ENCODE assay signal across 14 cellular contexts in the genomic region with DNA sequence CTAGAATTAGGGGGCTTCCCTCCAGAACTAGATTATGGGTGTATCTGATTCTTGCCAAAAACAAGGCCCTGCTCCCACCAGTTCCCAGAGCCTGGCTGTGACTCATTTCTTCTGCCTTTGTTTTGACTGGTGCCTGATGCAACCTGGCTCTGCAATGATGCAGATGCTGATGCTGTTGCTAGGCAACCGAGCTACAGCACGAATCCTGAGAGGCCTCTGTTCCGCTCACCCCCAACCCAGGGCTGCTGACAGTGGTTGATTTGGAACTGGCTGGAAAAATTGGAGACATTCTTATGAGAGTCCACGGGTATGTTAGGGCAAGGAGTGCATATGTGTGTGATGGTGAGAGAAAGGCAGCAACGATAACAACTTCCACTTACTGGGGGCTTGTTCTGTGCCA.
A peak's percentile ranks its signal among the peaks of the same experiment; 100 is the strongest.
DNase-seq lines count a peak whose midpoint lies in the region; ATAC-seq and TF ChIP-seq lines count a peak whose summit lies in the region.
"Had no signal": no experiment of that assay in that cellular context is flagged by ENCODE, and none has a peak within 500 bp of the region (broad histone marks: within the 10 kb centered on the region; RNA-seq: fewer than 3 reads in every experiment).

No MANE protein-coding gene starts in this region.

- POLR2A ChIA-PET in MCF 10A (lab: Yijun Ruan, JAX) = no interaction called here

- H3K9ac ChIP-seq in mammary epithelial cell (ENCODE audit: insufficient read depth, low read length) = no peak overlapping the region

- H3K36me3 ChIP-seq in mammary epithelial cell (ENCODE audit: insufficient read depth, low read length) = no peaks in the 10 kb centered on the region
- H3K36me3 ChIP-seq in RWPE2 (ENCODE audit: low read depth) = no peaks in the 10 kb centered on the region
- H3K36me3 ChIP-seq: adrenal gland, WERI-Rb-1 had no signal

- CTCF ChIA-PET in MCF 10A (lab: Yijun Ruan, JAX) (interaction anchor here (0.7 to 1.4 kb wide), 3 partner anchors 9 to 212 kb away, joined by 3 to 4 read pairs (median 3); partner anchors contain the start of gene NSG2), mammary epithelial cell (lab: Charles Lee; ENCODE audit: low non-redundant PET) (no interaction called here)

- TF ChIP-seq CTCF in MCF 10A (IDR thresholded peaks at IDR 0.05; ENCODE audit: unreplicated experiment) = no peak
- no peak for TF ChIP-seq CTCF in mammary epithelial cell (conservative IDR thresholded peaks at IDR 0.05 in 1 of 2, IDR thresholded peaks at IDR 0.05 in 1 of 2; ENCODE audit: extremely low read depth in 1 of 2, insufficient read depth in 1 of 2, low read depth in 1 of 2, low read length in 2 of 2)
- TF ChIP-seq CTCF in RWPE2 (IDR thresholded peaks at IDR 0.05; ENCODE audit: poor library complexity, severe bottlenecking) = no peak

- no peak overlapping the region for H2AFZ ChIP-seq in mammary epithelial cell (ENCODE audit: low read depth, low read length)

- H4K20me1 ChIP-seq in mammary epithelial cell (ENCODE audit: insufficient read depth, low read length) = no peaks in the 10 kb centered on the region

- no peak overlapping the region for H3K4me2 ChIP-seq in mammary epithelial cell (ENCODE audit: insufficient read depth, low read depth, low read length)

- H3K9me3 Mint-ChIP-seq in MCF 10A (ENCODE audit: unreplicated experiment) = no peaks in the 10 kb centered on the region
- H3K9me3 Mint-ChIP-seq: CD4-positive, alpha-beta T cell had no signal

- H3K79me2 ChIP-seq in mammary epithelial cell (ENCODE audit: insufficient read depth, low read length) = no peaks in the 10 kb centered on the region

- H3K4me1 Mint-ChIP-seq in MCF 10A (ENCODE audit: insufficient read depth, unreplicated experiment) = peaks cover 8% of the 10 kb centered on the region

- H3K27ac Mint-ChIP-seq in MCF 10A (ENCODE audit: low read depth, unreplicated experiment) = no peak overlapping the region
- H3K27ac Mint-ChIP-seq: CD4-positive, alpha-beta T cell had no signal

- no peak overlapping the region for H3K4me3 ChIP-seq in mammary epithelial cell (replicated peaks in 1 of 3; ENCODE audit: insufficient read depth in 1 of 3, low read depth in 2 of 3, low read length in 3 of 3)
- H3K4me3 ChIP-seq in RWPE2 (ENCODE audit: severe bottlenecking) = no peak overlapping the region
- H3K4me3 ChIP-seq: adrenal gland had no signal

- DNase-seq in MCF 10A (ENCODE audit: unreplicated experiment) (peak; percentile 40), mammary epithelial cell (no peak), RWPE2 (ENCODE audit: low spot score) (no peak), hypothalamus (lab: John Stamatoyannopoulos, UW) (peak in 48 of 51 donors; percentile 7 to 93 (median 70)), superior temporal gyrus (ENCODE audit: extremely low spot score) (peak; percentile 92), NCI-H2171 treated with DMSO at 0.1 percent for 48 hours (lab: John Stamatoyannopoulos, UW) (no peak)
- DNase-seq: CD4-positive, alpha-beta T cell; left colon; RPMI8226; WERI-Rb-1 had no signal

- ATAC-seq in RWPE2 (ENCODE audit: low read depth) (peak; percentile 21; the same call in 1 of the 3 replicates), HG02973 (IDR thresholded peaks at IDR 0.05; ENCODE audit: unreplicated experiment) (no peak), GM21786 (IDR thresholded peaks at IDR 0.05; ENCODE audit: unreplicated experiment) (no peak)
- ATAC-seq: left colon had no signal

- H3K4me1 ChIP-seq in mammary epithelial cell (ENCODE audit: insufficient read depth, low read length) (no peaks in the 10 kb centered on the region), RWPE2 (ENCODE audit: insufficient read depth, poor library complexity, severe bottlenecking) (no peaks in the 10 kb centered on the region)
- H3K4me1 ChIP-seq: adrenal gland had no signal

- 38% methylated on average over 5 of the region's 5 CpGs for WGBS in mammary epithelial cell (ENCODE audit: low coverage, missing lambda C conversion rate)

- BruUV-seq in MCF 10A (replicated peaks; lab: Mats Ljungman, UMichigan) (no TSS peak), mammary epithelial cell (replicated peaks; lab: Mats Ljungman, UMichigan) (no TSS peak)

- intact Hi-C loops in MCF 10A (cut with micrococcal nuclease) (no loop called here), mammary epithelial cell (cut with micrococcal nuclease) (no loop called here)

- H3K27me3 ChIP-seq in mammary epithelial cell (ENCODE audit: insufficient read depth, low read length) (no peaks in the 10 kb centered on the region), RWPE2 (ENCODE audit: insufficient read depth, poor library complexity, severe bottlenecking) (no peaks in the 10 kb centered on the region)
- H3K27me3 ChIP-seq: adrenal gland had no signal

- no peaks in the 10 kb centered on the region for H3K36me3 Mint-ChIP-seq in MCF 10A (ENCODE audit: insufficient read depth, unreplicated experiment)

- in situ Hi-C loops in mammary epithelial cell (cut with MboI; ENCODE audit: low sequenced_read_pairs in 2 of 2) = no loop called here

- H3K27ac ChIP-seq in mammary epithelial cell (ENCODE audit: insufficient read depth, low read depth, low read length) = no peak overlapping the region
- H3K27ac ChIP-seq in RWPE2 (ENCODE audit: poor library complexity, severe bottlenecking) = no peak overlapping the region
- H3K27ac ChIP-seq: adrenal gland, epithelial cell of prostate, WERI-Rb-1 had no signal

- H3K4me3 Mint-ChIP-seq in MCF 10A (ENCODE audit: unreplicated experiment) = no peak overlapping the region
- H3K4me3 Mint-ChIP-seq: CD4-positive, alpha-beta T cell had no signal

- peaks cover 21% of the 10 kb centered on the region for H3K27me3 Mint-ChIP-seq in MCF 10A (ENCODE audit: insufficient read depth, unreplicated experiment)

- dilution Hi-C loops in mammary epithelial cell (cut with HindIII; ENCODE audit: low sequenced_read_pairs) = no loop called here

- H3K9me3 ChIP-seq in mammary epithelial cell (replicated peaks; ENCODE audit: insufficient read depth, low read length) (peaks cover 10% of the 10 kb centered on the region), RWPE2 (ENCODE audit: severe bottlenecking) (no peaks in the 10 kb centered on the region)
- H3K9me3 ChIP-seq: adrenal gland had no signal

Comparison
In these comparisons a context has a peak if more than half of its experiments do, and no peak if none do; other contexts are left out.
1. DNase-seq: peak in MCF 10A (single experiment), hypothalamus (48 of 51) and superior temporal gyrus (single experiment); none in mammary epithelial cell (single experiment), RWPE2 (single experiment) and NCI-H2171 treated with DMSO at 0.1 percent for 48 hours (single experiment).